In the genomic region with DNA sequence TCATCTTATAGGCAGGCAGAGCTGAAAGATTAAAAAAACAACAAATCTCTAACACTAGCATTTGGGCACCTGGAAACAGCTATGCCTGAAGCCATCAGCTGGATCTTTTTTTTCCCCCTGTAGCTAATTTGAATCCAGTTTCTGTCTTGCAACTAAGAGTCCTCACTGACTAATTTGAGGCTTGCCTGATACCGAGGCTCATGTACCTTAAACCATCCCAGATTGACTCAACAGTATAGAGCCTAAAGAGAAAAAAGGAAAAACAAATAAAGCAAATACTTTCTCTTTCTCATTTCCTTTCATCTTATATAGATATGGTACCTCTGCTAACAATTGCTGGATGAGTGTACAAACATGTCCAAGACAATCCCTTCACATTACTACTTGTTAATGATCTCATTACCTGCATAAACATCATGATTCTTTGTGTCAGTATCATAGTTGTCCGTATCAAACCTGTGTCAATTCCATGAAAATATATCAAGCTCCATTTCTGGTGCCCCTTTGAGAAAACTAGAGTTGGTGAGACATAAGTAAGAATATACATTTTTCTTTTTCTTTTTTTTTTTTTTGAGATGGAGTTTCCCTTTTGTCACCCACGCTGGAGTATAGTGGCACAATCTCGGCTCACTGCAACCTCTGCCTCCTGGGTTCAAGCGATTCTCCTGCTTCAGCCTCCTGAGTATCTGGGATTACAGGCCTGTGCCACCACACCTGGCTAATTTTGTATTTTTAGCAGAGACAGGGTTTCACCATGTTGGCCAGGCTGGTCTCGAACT, we compare ENCODE assay signal across 10 cellular contexts. TPM values are rescaled to one million over a fixed set of nuclear protein-coding genes. Genes with fewer than 3 reads are reported as not detected.
DNase-seq lines count a peak whose midpoint lies in the region; ATAC-seq and TF ChIP-seq lines count a peak whose summit lies in the region.
"Had no signal": no experiment of that assay in that cellular context is flagged by ENCODE, and none has a peak within 500 bp of the region (broad histone marks: within the 10 kb centered on the region; RNA-seq: fewer than 3 reads in every experiment).

No MANE protein-coding gene starts in this region.

- H3K4me3 ChIP-seq in ascending aorta: no peak overlapping the region
- no peak overlapping the region for H3K4me3 ChIP-seq in right cardiac atrium (ENCODE audit: low read length)

- H3K27ac ChIP-seq in ascending aorta (peak overlapping the region; percentile 88 to 94), right cardiac atrium (ENCODE audit: low read length) (no peak overlapping the region)
- H3K27ac ChIP-seq: VCaP had no signal

- ATAC-seq in HG03064 (IDR thresholded peaks at IDR 0.05; ENCODE audit: low read depth, unreplicated experiment) (peak; percentile 66), right cardiac atrium (no peak)

- no peaks in the 10 kb centered on the region for H3K36me3 Mint-ChIP-seq in activated naive CD4-positive, alpha-beta T cell treated with anti-CD3 and anti-CD28 coated beads for 36 hours (ENCODE audit: low read depth)
- H3K36me3 Mint-ChIP-seq in stimulated activated naive CD8-positive, alpha-beta T cell treated with anti-CD3 and anti-CD28 coated beads, Interleukin-15, Interleukin-2, amounts not matched to agents 100 ng/mL and 50 ng/mL, for 24 hours (ENCODE audit: low read depth): no peaks in the 10 kb centered on the region
- H3K36me3 Mint-ChIP-seq: CD4-positive, CD25-positive, alpha-beta regulatory T cell had no signal

- no peaks in the 10 kb centered on the region for H3K9me3 ChIP-seq in ascending aorta
- H3K9me3 ChIP-seq in right cardiac atrium (ENCODE audit: control insufficient read depth, low read length): no peaks in the 10 kb centered on the region

- peak; percentile 64 for DNase-seq in activated naive CD4-positive, alpha-beta T cell treated with anti-CD3 and anti-CD28 coated beads for 36 hours
- DNase-seq in activated naive CD4-positive, alpha-beta T cell treated with anti-CD3 and anti-CD28 coated beads, Interleukin-2, amount 50 U/mL, for 16 hours: no peak
- DNase-seq in ascending aorta (ENCODE audit: low spot score in 2 of 2): no peak
- no peak for DNase-seq in COLO829 (ENCODE audit: low spot score)
- no peak for DNase-seq in right cardiac atrium
- DNase-seq in NCI-H510A (lab: John Stamatoyannopoulos, UW): no peak

- WGBS in right cardiac atrium: 96% methylated on average over 6 of the region's 6 CpGs

- H3K27me3 Mint-ChIP-seq in activated naive CD4-positive, alpha-beta T cell treated with anti-CD3 and anti-CD28 coated beads for 36 hours (ENCODE audit: low read depth): no peaks in the 10 kb centered on the region
- H3K27me3 Mint-ChIP-seq in stimulated activated naive CD8-positive, alpha-beta T cell treated with anti-CD3 and anti-CD28 coated beads, Interleukin-15, Interleukin-2, amounts not matched to agents 100 ng/mL and 50 ng/mL, for 24 hours: no peaks in the 10 kb centered on the region

- H3K27ac Mint-ChIP-seq in activated naive CD4-positive, alpha-beta T cell treated with anti-CD3 and anti-CD28 coated beads for 36 hours: peak overlapping the region; percentile 86
- peak overlapping the region; percentile 96 for H3K27ac Mint-ChIP-seq in stimulated activated naive CD8-positive, alpha-beta T cell treated with anti-CD3 and anti-CD28 coated beads, Interleukin-15, Interleukin-2, amounts not matched to agents 100 ng/mL and 50 ng/mL, for 24 hours

- peaks cover 67% of the 10 kb centered on the region for H3K4me1 Mint-ChIP-seq in activated naive CD4-positive, alpha-beta T cell treated with anti-CD3 and anti-CD28 coated beads for 36 hours (ENCODE audit: low read depth)
- peaks cover 91% of the 10 kb centered on the region for H3K4me1 Mint-ChIP-seq in stimulated activated naive CD8-positive, alpha-beta T cell treated with anti-CD3 and anti-CD28 coated beads, Interleukin-15, Interleukin-2, amounts not matched to agents 100 ng/mL and 50 ng/mL, for 24 hours (ENCODE audit: low read depth)

- CTCF ChIA-PET in activated naive CD4-positive, alpha-beta T cell treated with anti-CD3 and anti-CD28 coated beads for 36 hours (lab: Charles Lee): interaction anchor here (0.6 to 9.1 kb wide), 15 partner anchors 9 to 311 kb away, joined by 3 to 67 read pairs (median 5); partner anchors contain the start of gene BHLHE40

- intact Hi-C loops in activated naive CD4-positive, alpha-beta T cell treated with anti-CD3 and anti-CD28 coated beads for 36 hours (cut with micrococcal nuclease): loop anchor here (1.0 to 5.0 kb wide), 17 partner anchors 16 to 720 kb away; partner anchors contain the start of genes ARL8B, ITPR1 and SETMAR
- intact Hi-C loops in ascending aorta (cut with DNase I): loop anchor here (2.0 to 10.0 kb wide), 3 partner anchors 28 to 438 kb away; no protein-coding TSS in a partner anchor
- intact Hi-C loops in right cardiac atrium (cut with DNase I): loop anchor here in 3 of 4 donors (5.0 to 10.0 kb wide), 4 partner anchors 35 to 308 kb away; no protein-coding TSS in a partner anchor

- H3K4me1 ChIP-seq in ascending aorta: peaks cover 2 to 30% of the 10 kb centered on the region in 2 donors
- peaks cover 4% of the 10 kb centered on the region for H3K4me1 ChIP-seq in right cardiac atrium (ENCODE audit: control insufficient read depth, insufficient read depth, low read length)

- H3K4me3 Mint-ChIP-seq in activated naive CD4-positive, alpha-beta T cell treated with anti-CD3 and anti-CD28 coated beads for 36 hours: no peak overlapping the region
- H3K4me3 Mint-ChIP-seq in stimulated activated naive CD8-positive, alpha-beta T cell treated with anti-CD3 and anti-CD28 coated beads, Interleukin-15, Interleukin-2, amounts not matched to agents 100 ng/mL and 50 ng/mL, for 24 hours: peak overlapping the region; percentile 57
- H3K4me3 Mint-ChIP-seq: CD4-positive, CD25-positive, alpha-beta regulatory T cell had no signal

- H3K9me3 Mint-ChIP-seq in activated naive CD4-positive, alpha-beta T cell treated with anti-CD3 and anti-CD28 coated beads for 36 hours: no peaks in the 10 kb centered on the region
- no peaks in the 10 kb centered on the region for H3K9me3 Mint-ChIP-seq in stimulated activated naive CD8-positive, alpha-beta T cell treated with anti-CD3 and anti-CD28 coated beads, Interleukin-15, Interleukin-2, amounts not matched to agents 100 ng/mL and 50 ng/mL, for 24 hours
- H3K9me3 Mint-ChIP-seq: CD4-positive, CD25-positive, alpha-beta regulatory T cell had no signal

- H3K36me3 ChIP-seq in ascending aorta: no peaks in the 10 kb centered on the region

- H3K27me3 ChIP-seq in ascending aorta (no peaks in the 10 kb centered on the region), right cardiac atrium (ENCODE audit: control insufficient read depth, insufficient read depth) (no peaks in the 10 kb centered on the region)

- TF ChIP-seq CTCF in ascending aorta (IDR thresholded peaks at IDR 0.05): no peak

RNA-seq across cellular contexts. Expression of gene BHLHE40, which starts 43.1 kb away (rescaled TPM):
- 10 to 100 TPM; 98.0 to 98.2 TPM for total RNA-seq in activated naive CD4-positive, alpha-beta T cell treated with anti-CD3 and anti-CD28 coated beads for 36 hours
- total RNA-seq in ascending aorta (52.2 TPM), right cardiac atrium (10 to 100 TPM; 33.6 to 65.9 (median 39.2) TPM)
- 22.9 TPM for polyA plus RNA-seq in right cardiac atrium
